In genomic region chr12:109069307-109070231, GRCh38 we compare ENCODE assay signal across 1 cellular context.
TF ChIP-seq lines count a peak whose summit lies in the region.

No MANE protein-coding gene starts in this region.

TF ChIP-seq in H1, 55 proteins besides CTCF, POLR2A, EP300 and RAD21:
- TF ChIP-seq RFX5 (IDR thresholded peaks at IDR 0.05; ENCODE audit: borderline replicate concordance, low read depth, low read length), result no peak
- peak; percentile 76 for TF ChIP-seq ASH2L (IDR thresholded peaks at IDR 0.05; ENCODE audit: low read length)
- TF ChIP-seq YY1 (IDR thresholded peaks at IDR 0.05; ENCODE audit: low read depth, low read length), result 0 out of 2 replicates have a peak, but pooled peaks have one; percentile 38
- no peak for TF ChIP-seq SRF (IDR thresholded peaks at IDR 0.05; ENCODE audit: low read depth, low read length)
- 0 out of 2 replicates have a peak, but pooled peaks have one; percentile 8 for TF ChIP-seq MAX (IDR thresholded peaks at IDR 0.05)
- no peak for TF ChIP-seq JUND (IDR thresholded peaks at IDR 0.05; ENCODE audit: low read length)
- peak; percentile 41 for TF ChIP-seq NANOG (IDR thresholded peaks at IDR 0.05; ENCODE audit: insufficient read depth, low read depth, low read length, poor library complexity, severe bottlenecking)
- no peak for TF ChIP-seq CBX8 (IDR thresholded peaks at IDR 0.05; ENCODE audit: borderline replicate concordance, low read depth, low read length)
- TF ChIP-seq TEAD4 (IDR thresholded peaks at IDR 0.05; ENCODE audit: low read depth, low read length), result peak; percentile 75
- peak; percentile 10; the same call in 1 of the 2 replicates for TF ChIP-seq KDM1A (IDR thresholded peaks at IDR 0.05; ENCODE audit: borderline replicate concordance, low read length)
- peak; percentile 30; the same call in 1 of the 2 replicates for TF ChIP-seq TBP (IDR thresholded peaks at IDR 0.05; ENCODE audit: low read depth, low read length)
- 0 out of 2 replicates have a peak, but pooled peaks have one; percentile 28 for TF ChIP-seq TAF1 (IDR thresholded peaks at IDR 0.05; ENCODE audit: low read depth, low read length)
- TF ChIP-seq RBBP5 (IDR thresholded peaks at IDR 0.05; ENCODE audit: borderline replicate concordance, low read depth, low read length), result peak; percentile 61; the same call in 1 of the 2 replicates
